20 cellular contexts compared by ENCODE assay signal in genomic region chr7:151187409-151188251, GRCh38. TPM values are rescaled to one million over a fixed set of nuclear protein-coding genes. Genes with fewer than 3 reads are reported as not detected.
DNase-seq lines count a peak whose midpoint lies in the region; ATAC-seq and TF ChIP-seq lines count a peak whose summit lies in the region.
"Had no signal": no experiment of that assay in that cellular context is flagged by ENCODE, and none has a peak within 500 bp of the region (broad histone marks: within the 10 kb centered on the region; RNA-seq: fewer than 3 reads in every experiment).

No MANE protein-coding gene starts in this region.

- no peaks in the 10 kb centered on the region for H3K4me1 Mint-ChIP-seq in chondrocyte (ENCODE audit: low read depth)

- TF ChIP-seq CTCF in chondrocyte (IDR thresholded peaks at IDR 0.05) = no peak
- no peak for TF ChIP-seq CTCF in left ventricle myocardium inferior (IDR thresholded peaks at IDR 0.05; ENCODE audit: borderline replicate concordance)
- TF ChIP-seq CTCF in stomach (IDR thresholded peaks at IDR 0.05) = no peak
- no peak for TF ChIP-seq CTCF in left lung (IDR thresholded peaks at IDR 0.05)

- H3K27ac Mint-ChIP-seq in chondrocyte (ENCODE audit: unreplicated experiment) = no peak overlapping the region

- 0 out of 2 replicates have a peak overlapping the region, but pooled peaks have one; percentile 10 for H3K9ac ChIP-seq in BLaER1
- H3K9ac ChIP-seq: GM23248 had no signal

- H4K20me1 ChIP-seq in BLaER1 = peaks cover 58% of the 10 kb centered on the region

- H3K9me3 Mint-ChIP-seq in chondrocyte (ENCODE audit: low read depth) = no peaks in the 10 kb centered on the region

- no peak for TF ChIP-seq EP300 in stomach (IDR thresholded peaks at IDR 0.05)

- no peak for TF ChIP-seq POLR2A in stomach (IDR thresholded peaks at IDR 0.05)

- no peaks in the 10 kb centered on the region for H3K36me3 ChIP-seq in BLaER1
- H3K36me3 ChIP-seq in left ventricle myocardium inferior = peaks cover 3% of the 10 kb centered on the region
- H3K36me3 ChIP-seq in stomach = no peaks in the 10 kb centered on the region
- no peaks in the 10 kb centered on the region for H3K36me3 ChIP-seq in left lung
- H3K36me3 ChIP-seq: SJCRH30 had no signal

- H3K36me3 Mint-ChIP-seq in chondrocyte (ENCODE audit: low read depth) = no peaks in the 10 kb centered on the region

- H3K9me3 ChIP-seq in BLaER1 (no peaks in the 10 kb centered on the region), left ventricle myocardium inferior (replicated peaks) (no peaks in the 10 kb centered on the region), stomach (no peaks in the 10 kb centered on the region), left lung (no peaks in the 10 kb centered on the region)
- H3K9me3 ChIP-seq: SJCRH30 had no signal

- ATAC-seq in left lung = no peak

- H3K27ac ChIP-seq in BLaER1 = no peak overlapping the region
- peak overlapping the region; percentile 96 for H3K27ac ChIP-seq in left ventricle myocardium inferior (replicated peaks)
- no peak overlapping the region for H3K27ac ChIP-seq in stomach
- H3K27ac ChIP-seq in left lung = no peak overlapping the region
- H3K27ac ChIP-seq: GM23248, SJCRH30 had no signal

- H3K4me1 ChIP-seq in BLaER1 (peaks cover 35% of the 10 kb centered on the region), left ventricle myocardium inferior (peaks cover 26% of the 10 kb centered on the region), stomach (no peaks in the 10 kb centered on the region), left lung (no peaks in the 10 kb centered on the region)

- H3K27me3 Mint-ChIP-seq in chondrocyte (ENCODE audit: low read depth) = peaks cover 30% of the 10 kb centered on the region

- no peak overlapping the region for H3K4me3 Mint-ChIP-seq in chondrocyte (ENCODE audit: unreplicated experiment)

- 70 to 84% (median 78%) methylated on average over 12 to 22 of the region's 22 CpGs for WGBS in stomach, 5 donors

- intact Hi-C loops in left ventricle myocardium inferior (cut with micrococcal nuclease) (no loop called here), posterior vena cava (cut with DNase I) (no loop called here), stomach (cut with DNase I; ENCODE audit: low total_unique reads) (no loop called here), left lung (cut with DNase I) (no loop called here)

- H3K4me3 ChIP-seq in BLaER1 (no peak overlapping the region), left ventricle myocardium inferior (peak overlapping the region; percentile 69), stomach (no peak overlapping the region), left lung (no peak overlapping the region)
- H3K4me3 ChIP-seq: GM23248, SJCRH30 had no signal

- DNase-seq in chondrocyte (ENCODE audit: low spot score) (peak; percentile 89), left ventricle myocardium inferior (peak; percentile 62), posterior vena cava (ENCODE audit: low spot score) (peak; percentile 72), stomach (no peak), left lung (no peak), hepatic stellate cell (ENCODE audit: low spot score) (no peak), T-helper 2 cell (no peak)
- DNase-seq: 8988T; C1 segment of cervical spinal cord; DMS79 treated with DMSO at 0.1 percent for 48 hours; GM23248; Kasumi-1; NCI-H1105 treated with DMSO at 0.1 percent for 48 hours; NCI-H187; NCI-H345; NCI-H526 treated with DMSO at 0.1 percent for 48 hours; NK-92 treated with Interleukin-12 subunit alpha and Interleukin-12 subunit beta, amount 100 ng/mL, for 24 hours; RPMI8226 had no signal

- H3K27me3 ChIP-seq in BLaER1 (peaks cover 38% of the 10 kb centered on the region), left ventricle myocardium inferior (ENCODE audit: low read depth) (peaks cover 11% of the 10 kb centered on the region), stomach (peaks cover 0 to 27% (median 0%) of the 10 kb centered on the region in 3 donors), left lung (peaks cover 0 to 9% of the 10 kb centered on the region in 2 donors)

- peak overlapping the region; percentile 90 for H3K4me2 ChIP-seq in BLaER1

RNA-seq across cellular contexts. Expression of gene ASB10, which starts 0.6 kb away (rescaled TPM):
- total RNA-seq in chondrocyte = not detected in 3 replicates
- total RNA-seq in left ventricle myocardium inferior = 35.4 TPM
- total RNA-seq in posterior vena cava = not detected
- not detected for total RNA-seq in stomach
- polyA plus RNA-seq in stomach = under 1 TPM in 1 of 3 donors, not detected in 2; 0.05 TPM
- not detected for total RNA-seq in left lung
- total RNA-seq: GM23248, SJCRH30 had no signal
- polyA plus RNA-seq: GM23248 had no signal

RNA-seq across cellular contexts. Expression of gene GBX1, which starts 20.1 kb away (rescaled TPM):
- total RNA-seq in chondrocyte (not detected in 3 replicates), left ventricle myocardium inferior (1.9 TPM), posterior vena cava (not detected), stomach (not detected), left lung (not detected)
- polyA plus RNA-seq in stomach = not detected
- total RNA-seq: GM23248 had no signal
- polyA plus RNA-seq: GM23248 had no signal

RNA-seq across cellular contexts. Expression of gene H2BK1, which starts 22.7 kb away (rescaled TPM):
- total RNA-seq in chondrocyte (not detected in 3 replicates), left ventricle myocardium inferior (not detected), posterior vena cava (1 to 10 TPM in 1 of 2 donors, not detected in 1; 1.1 TPM), stomach (not detected), left lung (not detected)
- not detected for polyA plus RNA-seq in stomach
- total RNA-seq: GM23248, SJCRH30 had no signal
- polyA plus RNA-seq: GM23248 had no signal

RNA-seq across cellular contexts. Expression of gene ABCF2, which starts 39.4 kb away (rescaled TPM):
- 35.8 to 42.2 TPM (median 37.7 TPM) in 3 replicates for total RNA-seq in chondrocyte
- 30.5 TPM for total RNA-seq in left ventricle myocardium inferior
- total RNA-seq in posterior vena cava = 10 to 100 TPM; 24.4 to 27.4 TPM
- 10 to 100 TPM in 3 of 5 donors, 1 to 10 TPM in 2; 5.2 to 28.0 (median 13.4) TPM for total RNA-seq in stomach
- 10 to 100 TPM; 14.3 to 16.3 (median 16.1) TPM for polyA plus RNA-seq in stomach
- total RNA-seq in left lung = 10 to 100 TPM; 27.1 to 40.6 TPM

RNA-seq across cellular contexts. Expression of gene CHPF2, which starts 44.7 kb away (rescaled TPM):
- total RNA-seq in chondrocyte = 98.3 to 135 TPM (median 101 TPM) in 3 replicates
- total RNA-seq in left ventricle myocardium inferior = 17.3 TPM
- total RNA-seq in posterior vena cava = 10 to 100 TPM; 37.5 to 40.7 TPM
- total RNA-seq in stomach = 100 to 1,000 TPM in 1 of 5 donors, 10 to 100 TPM in 4; 12.8 to 100 (median 66.9) TPM
- 10 to 100 TPM in 2 of 3 donors, 1 to 10 TPM in 1; 5.8 to 15.5 (median 13.8) TPM for polyA plus RNA-seq in stomach
- 10 to 100 TPM; 44.0 to 53.8 TPM for total RNA-seq in left lung

Comparison
In these comparisons a context has a peak if more than half of its experiments do, and no peak if none do; other contexts are left out.
1. DNase-seq: peak in chondrocyte (single experiment), left ventricle myocardium inferior (single experiment) and posterior vena cava (single experiment); none in stomach (single experiment), left lung (0 of 2), hepatic stellate cell (single experiment) and T-helper 2 cell (0 of 5).
2. RNA of gene ASB10, which starts 0.6 kb away (total RNA-seq): 35.4 TPM in left ventricle myocardium inferior (single experiment); not detected in chondrocyte, not detected in posterior vena cava, not detected in stomach and not detected in left lung; every median in the first group is over 10 times any median in the second.